10 cellular contexts compared by ENCODE assay signal in genomic region chr9:112890106-112891081, GRCh38. TPM values are rescaled to one million over a fixed set of nuclear protein-coding genes. Genes with fewer than 3 reads are reported as not detected.
DNase-seq lines count a peak whose midpoint lies in the region; ATAC-seq and TF ChIP-seq lines count a peak whose summit lies in the region.
"Had no signal": no experiment of that assay in that cellular context is flagged by ENCODE, and none has a peak within 500 bp of the region (broad histone marks: within the 10 kb centered on the region; RNA-seq: fewer than 3 reads in every experiment).

A gene with protein sequence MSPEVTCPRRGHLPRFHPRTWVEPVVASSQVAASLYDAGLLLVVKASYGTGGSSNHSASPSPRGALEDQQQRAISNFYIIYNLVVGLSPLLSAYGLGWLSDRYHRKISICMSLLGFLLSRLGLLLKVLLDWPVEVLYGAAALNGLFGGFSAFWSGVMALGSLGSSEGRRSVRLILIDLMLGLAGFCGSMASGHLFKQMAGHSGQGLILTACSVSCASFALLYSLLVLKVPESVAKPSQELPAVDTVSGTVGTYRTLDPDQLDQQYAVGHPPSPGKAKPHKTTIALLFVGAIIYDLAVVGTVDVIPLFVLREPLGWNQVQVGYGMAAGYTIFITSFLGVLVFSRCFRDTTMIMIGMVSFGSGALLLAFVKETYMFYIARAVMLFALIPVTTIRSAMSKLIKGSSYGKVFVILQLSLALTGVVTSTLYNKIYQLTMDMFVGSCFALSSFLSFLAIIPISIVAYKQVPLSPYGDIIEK (minus strand): TSS chr9:112890876. CDS start chr9:112890681, 195 bp downstream.

- H3K4me1 ChIP-seq in ectodermal cell (ENCODE audit: control insufficient read depth, insufficient read depth, low read length) (no peaks in the 10 kb centered on the region), right lobe of liver (peaks cover 0 to 10% (median 0%) of the 10 kb centered on the region in 4 donors), suprapubic skin (peaks cover 11% of the 10 kb centered on the region)

- H3K36me3 ChIP-seq in ectodermal cell (ENCODE audit: control insufficient read depth, insufficient read depth, low read length) (no peaks in the 10 kb centered on the region), right lobe of liver (no peaks in the 10 kb centered on the region), suprapubic skin (no peaks in the 10 kb centered on the region)

- TF ChIP-seq CTCF in right lobe of liver (IDR thresholded peaks at IDR 0.05) = peak in 1 of 4 donors; percentile 5
- no peak for TF ChIP-seq CTCF in suprapubic skin (IDR thresholded peaks at IDR 0.05)

- H3K27ac ChIP-seq in ectodermal cell (ENCODE audit: insufficient read depth, low read depth, low read length, poor library complexity, severe bottlenecking) = no peak within 1 kb of the TSS
- H3K27ac ChIP-seq in right lobe of liver = no peak within 1 kb of the TSS
- no peak within 1 kb of the TSS for H3K27ac ChIP-seq in suprapubic skin

- peak within 1 kb of the TSS; percentile 38 for H3K4me3 ChIP-seq in ectodermal cell (ENCODE audit: insufficient read depth, low read depth, low read length)
- peak within 1 kb of the TSS; percentile 24 to 42 (median 35) for H3K4me3 ChIP-seq in right lobe of liver
- H3K4me3 ChIP-seq in suprapubic skin = peak within 1 kb of the TSS; percentile 38

- ATAC-seq in right lobe of liver (peak; percentile 68 to 86 (median 81)), HG03469 (IDR thresholded peaks at IDR 0.05; ENCODE audit: unreplicated experiment) (no peak)

- no peak for TF ChIP-seq EP300 in suprapubic skin (IDR thresholded peaks at IDR 0.05)

- H3K9me3 ChIP-seq in ectodermal cell (ENCODE audit: control insufficient read depth, low read length) (no peaks in the 10 kb centered on the region), right lobe of liver (no peaks in the 10 kb centered on the region), suprapubic skin (no peaks in the 10 kb centered on the region)

- DNase-seq in NCI-H69 (lab: John Stamatoyannopoulos, UW) (peak; percentile 9), right lobe of liver (peak; percentile 51 to 65 (median 63)), suprapubic skin (ENCODE audit: low spot score in 2 of 2) (no peak), NCI-H2081 treated with DMSO at 0.1 percent for 48 hours (lab: John Stamatoyannopoulos, UW) (no peak), MV-4-11 (lab: John Stamatoyannopoulos, UW) (no peak)
- no peak for DNase-seq in activated naive CD4-positive, alpha-beta T cell (lab: John Stamatoyannopoulos, UW)
- DNase-seq: stimulated activated CD4-positive, alpha-beta T cell treated with anti-CD3 and anti-CD28 coated beads, Interleukin-4, amount 100 ng/mL, for 1 hour had no signal

- intact Hi-C loops in right lobe of liver (cut with DNase I) = no loop called here

- WGBS in ectodermal cell, 2 experiments = 41 to 42% methylated on average over 78 of the region's 78 CpGs
- 39% methylated on average over 8 of the region's 78 CpGs for WGBS in right lobe of liver (ENCODE audit: insufficient coverage, low coverage, low lambda C conversion rate, missing lambda C conversion rate)
- WGBS in suprapubic skin = 3% methylated on average over 48 of the region's 78 CpGs

- H3K27me3 ChIP-seq in ectodermal cell (ENCODE audit: control insufficient read depth, insufficient read depth, low read length, poor library complexity, severe bottlenecking) (peaks cover 30% of the 10 kb centered on the region), right lobe of liver (no peaks in the 10 kb centered on the region), suprapubic skin (peaks cover 19% of the 10 kb centered on the region)

- TF ChIP-seq POLR2A in right lobe of liver (IDR thresholded peaks at IDR 0.05) (no peak), suprapubic skin (IDR thresholded peaks at IDR 0.05) (no peak)

RNA-seq across cellular contexts. Expression of the gene that starts here (rescaled TPM):
- polyA plus RNA-seq in ectodermal cell (2013, experiment 1 of 4) = not detected
- not detected for polyA plus RNA-seq in ectodermal cell (2013, experiment 2 of 4)
- not detected for polyA plus RNA-seq in ectodermal cell (2013, experiment 3 of 4)
- not detected for polyA plus RNA-seq in ectodermal cell (2013, experiment 4 of 4)
- total RNA-seq in right lobe of liver = under 1 TPM in 3 of 6 experiments, not detected in 3; 0.18 to 0.50 (median 0.25) TPM
- total RNA-seq in suprapubic skin = 10 to 100 TPM in 3 of 4 donors, 1 to 10 TPM in 1; 5.6 to 65.2 (median 42.4) TPM
- total RNA-seq: SK-MEL-5 had no signal

Comparison
In these comparisons a context has a peak if more than half of its experiments do, and no peak if none do; other contexts are left out.
1. RNA of the gene that starts here (total RNA-seq): 5.6 to 65.2 TPM in suprapubic skin; 0.18 to 0.50 TPM in right lobe of liver; every median in the first group is over 4 times any median in the second.
2. Peak in DNase-seq, ATAC-seq and H3K4me3 ChIP-seq in right lobe of liver; RNA of the gene not detected or under 1 TPM.
3. Peak in every context shown above with its lines, with median percentiles within 50 percentile points of each other: H3K4me3 ChIP-seq.